9 cellular contexts compared by ENCODE assay signal in genomic region chr17:19579867-19580565, GRCh38. TPM values are rescaled to one million over a fixed set of nuclear protein-coding genes. Genes with fewer than 3 reads are reported as not detected.
DNase-seq lines count a peak whose midpoint lies in the region; ATAC-seq and TF ChIP-seq lines count a peak whose summit lies in the region.
"Had no signal": no experiment of that assay in that cellular context is flagged by ENCODE, and none has a peak within 500 bp of the region (broad histone marks: within the 10 kb centered on the region; RNA-seq: fewer than 3 reads in every experiment).

No MANE protein-coding gene starts in this region.

- no peaks in the 10 kb centered on the region for H3K9me3 ChIP-seq in HUES64 (ENCODE audit: insufficient read depth, low read depth, low read length)

- TF ChIP-seq CTCF in chondrocyte (IDR thresholded peaks at IDR 0.05), result peak; percentile 27

- ATAC-seq in stimulated activated memory B cell treated with anti-CD40 and anti-IgM and Interleukin-4, amounts not matched to agents 10 μg/mL and 1 μg/mL and 100 μg/mL, for 72 hours, result no peak
- ATAC-seq in GM21528 (IDR thresholded peaks at IDR 0.05; ENCODE audit: low FRiP score, unreplicated experiment) (no peak), HG03521 (IDR thresholded peaks at IDR 0.05; ENCODE audit: unreplicated experiment) (no peak)

- peaks cover 29% of the 10 kb centered on the region for H3K27me3 ChIP-seq in HUES64 (ENCODE audit: insufficient read depth, low read length)

- peaks cover 5% of the 10 kb centered on the region; the same call in 1 of the 2 replicates for H3K4me1 ChIP-seq in HUES64 (ENCODE audit: insufficient read depth, low read length)

- no peak overlapping the region for H3K27ac ChIP-seq in HUES64 (ENCODE audit: low read depth, low read length)

- H3K36me3 ChIP-seq in HUES64 (ENCODE audit: insufficient read depth, low read length), result no peaks in the 10 kb centered on the region

- H3K9ac ChIP-seq in HUES64 (ENCODE audit: low read depth, low read length), result peak overlapping the region; percentile 50; the same call in 1 of the 2 replicates

- H3K4me3 ChIP-seq in HUES64 (ENCODE audit: low read length), result peak overlapping the region; percentile 47

- no peaks in the 10 kb centered on the region for H3K36me3 Mint-ChIP-seq in chondrocyte (ENCODE audit: low read depth)
- H3K36me3 Mint-ChIP-seq in stimulated activated memory B cell treated with anti-CD40 and anti-IgM and Interleukin-4, amounts not matched to agents 10 μg/mL and 1 μg/mL and 100 μg/mL, for 72 hours, result no peaks in the 10 kb centered on the region

- peaks cover 2% of the 10 kb centered on the region for H3K27me3 Mint-ChIP-seq in chondrocyte (ENCODE audit: low read depth)
- H3K27me3 Mint-ChIP-seq in stimulated activated memory B cell treated with anti-CD40 and anti-IgM and Interleukin-4, amounts not matched to agents 10 μg/mL and 1 μg/mL and 100 μg/mL, for 72 hours, result peaks cover 51% of the 10 kb centered on the region

- peak overlapping the region; percentile 75 for H3K4me3 Mint-ChIP-seq in chondrocyte (ENCODE audit: unreplicated experiment)
- peak overlapping the region; percentile 55 for H3K4me3 Mint-ChIP-seq in stimulated activated memory B cell treated with anti-CD40 and anti-IgM and Interleukin-4, amounts not matched to agents 10 μg/mL and 1 μg/mL and 100 μg/mL, for 72 hours

- DNase-seq in chondrocyte (ENCODE audit: low spot score) (no peak), left kidney (ENCODE audit: low read depth, low spot score) (peak; percentile 77), NCI-H2107 (lab: John Stamatoyannopoulos, UW) (no peak), COR-L47 (lab: John Stamatoyannopoulos, UW) (no peak)
- DNase-seq: midbrain had no signal

- H3K9me3 Mint-ChIP-seq in chondrocyte (ENCODE audit: low read depth), result no peaks in the 10 kb centered on the region
- no peaks in the 10 kb centered on the region for H3K9me3 Mint-ChIP-seq in stimulated activated memory B cell treated with anti-CD40 and anti-IgM and Interleukin-4, amounts not matched to agents 10 μg/mL and 1 μg/mL and 100 μg/mL, for 72 hours

- no peak overlapping the region for H3K27ac Mint-ChIP-seq in chondrocyte (ENCODE audit: unreplicated experiment)
- H3K27ac Mint-ChIP-seq in stimulated activated memory B cell treated with anti-CD40 and anti-IgM and Interleukin-4, amounts not matched to agents 10 μg/mL and 1 μg/mL and 100 μg/mL, for 72 hours, result no peak overlapping the region

- WGBS in HUES64, result 58% methylated on average over 76 of the region's 76 CpGs

- H3K4me1 Mint-ChIP-seq in chondrocyte (ENCODE audit: low read depth), result peaks cover 4% of the 10 kb centered on the region
- no peaks in the 10 kb centered on the region for H3K4me1 Mint-ChIP-seq in stimulated activated memory B cell treated with anti-CD40 and anti-IgM and Interleukin-4, amounts not matched to agents 10 μg/mL and 1 μg/mL and 100 μg/mL, for 72 hours

RNA-seq across cellular contexts. Expression of gene SLC47A1, which starts 46.4 kb away (rescaled TPM):
- polyA plus RNA-seq in HUES64 (2013, experiment 1 of 2), result 1.3 TPM
- 2.0 TPM for polyA plus RNA-seq in HUES64 (2013, experiment 2 of 2)
- 1.7 to 4.9 TPM (median 2.0 TPM) in 3 replicates for total RNA-seq in chondrocyte
